Comparison of ENCODE assay signal across 9 cellular contexts in genomic region chr13:33494596-33495214, GRCh38.
DNase-seq lines count a peak whose midpoint lies in the region; ATAC-seq and TF ChIP-seq lines count a peak whose summit lies in the region.
"Had no signal": no experiment of that assay in that cellular context is flagged by ENCODE, and none has a peak within 500 bp of the region (broad histone marks: within the 10 kb centered on the region; RNA-seq: fewer than 3 reads in every experiment).

No MANE protein-coding gene starts in this region.

- DNase-seq in EH (ENCODE audit: low read depth) (peak; percentile 96), PC-9 (peak; percentile 42), epithelial cell of proximal tubule (ENCODE audit: low read depth) (peak; percentile 53), neural crest cell (ENCODE audit: low read depth, low spot score) (no peak), esophagus muscularis mucosa (ENCODE audit: extremely low spot score) (no peak), NCI-H1092 (lab: John Stamatoyannopoulos, UW) (no peak), HuH-7.5 (ENCODE audit: low spot score) (no peak)

- no peak for TF ChIP-seq POLR2A in esophagus muscularis mucosa (IDR thresholded peaks at IDR 0.05; ENCODE audit: low read depth)

- H3K4me3 ChIP-seq in PC-9 (no peak overlapping the region), epithelial cell of proximal tubule (ENCODE audit: low read depth, low read length) (no peak overlapping the region), esophagus muscularis mucosa (no peak overlapping the region)

- POLR2A ChIA-PET in PC-9 (lab: Charles Lee; ENCODE audit: unreplicated experiment): interaction anchor here (0.5 to 0.7 kb wide), 3 partner anchors 15 to 227 kb away, joined by 3 to 6 read pairs (median 3); no protein-coding TSS in a partner anchor

- peaks cover 6% of the 10 kb centered on the region; the same call in 1 of the 2 replicates for H3F3A ChIP-seq in PC-9 (ENCODE audit: insufficient read depth, low read depth)

- H4K20me1 ChIP-seq in PC-9 (ENCODE audit: insufficient read depth): no peaks in the 10 kb centered on the region

- no peak for TF ChIP-seq CTCF in PC-9 (conservative IDR thresholded peaks at IDR 0.05)
- TF ChIP-seq CTCF in epithelial cell of proximal tubule (conservative IDR thresholded peaks at IDR 0.05; ENCODE audit: low read depth, low read length): no peak
- TF ChIP-seq CTCF in neural crest cell (conservative IDR thresholded peaks at IDR 0.05): no peak
- no peak for TF ChIP-seq CTCF in esophagus muscularis mucosa (IDR thresholded peaks at IDR 0.05)

- H2AFZ ChIP-seq in PC-9: no peak overlapping the region

- peaks cover 9% of the 10 kb centered on the region for H3K4me1 Mint-ChIP-seq in neural crest cell
- H3K4me1 Mint-ChIP-seq: memory B cell had no signal

- no peak overlapping the region for H3K4me2 ChIP-seq in PC-9

- no peaks in the 10 kb centered on the region for H3K79me2 ChIP-seq in PC-9 (ENCODE audit: low read depth)

- H3K9me2 ChIP-seq in PC-9 (ENCODE audit: insufficient read depth): no peaks in the 10 kb centered on the region

- H3K27ac ChIP-seq in PC-9: no peak overlapping the region
- peak overlapping the region in 1 of 4 donors; percentile 30 for H3K27ac ChIP-seq in esophagus muscularis mucosa (replicated peaks in 1 of 4)

- no peaks in the 10 kb centered on the region for H3K27me3 Mint-ChIP-seq in neural crest cell (ENCODE audit: low read depth)

- CTCF ChIA-PET in PC-9 (lab: Charles Lee): no interaction called here

- no peak for ATAC-seq in HG03175 (IDR thresholded peaks at IDR 0.05; ENCODE audit: unreplicated experiment)

- no peaks in the 10 kb centered on the region for H3K36me3 Mint-ChIP-seq in neural crest cell (ENCODE audit: low read depth)
- H3K36me3 Mint-ChIP-seq: memory B cell had no signal

- H3K27me3 ChIP-seq in PC-9 (ENCODE audit: insufficient read depth, low read depth) (no peaks in the 10 kb centered on the region), esophagus muscularis mucosa (no peaks in the 10 kb centered on the region)

- H3K36me3 ChIP-seq in PC-9 (ENCODE audit: low read depth) (no peaks in the 10 kb centered on the region), esophagus muscularis mucosa (no peaks in the 10 kb centered on the region)

- intact Hi-C loops in PC-9 (cut with micrococcal nuclease; ENCODE audit: unreplicated experiment): no loop called here
- intact Hi-C loops in esophagus muscularis mucosa (cut with DNase I): no loop called here

- H3K9me3 ChIP-seq in PC-9 (ENCODE audit: insufficient read depth, low read depth) (no peaks in the 10 kb centered on the region), esophagus muscularis mucosa (no peaks in the 10 kb centered on the region)

- H3K4me1 ChIP-seq in PC-9 (replicated peaks; ENCODE audit: insufficient read depth) (peaks cover 11% of the 10 kb centered on the region), esophagus muscularis mucosa (peaks cover 5 to 10% (median 8%) of the 10 kb centered on the region in 4 donors)

- no peak overlapping the region for H3K4me3 Mint-ChIP-seq in neural crest cell
- H3K4me3 Mint-ChIP-seq: memory B cell had no signal

- no TSS peak for BruUV-seq in PC-9 (replicated peaks; lab: Mats Ljungman, UMichigan)

- WGBS in esophagus muscularis mucosa: 65% methylated on average over 4 of the region's 4 CpGs

- TF ChIP-seq EP300 in esophagus muscularis mucosa (IDR thresholded peaks at IDR 0.05): no peak

- H3K9me3 Mint-ChIP-seq in neural crest cell: peaks cover 8% of the 10 kb centered on the region
- H3K9me3 Mint-ChIP-seq: memory B cell had no signal

- peak overlapping the region; percentile 92 for H3K27ac Mint-ChIP-seq in neural crest cell (ENCODE audit: unreplicated experiment)
- H3K27ac Mint-ChIP-seq: memory B cell had no signal

Comparison
In these comparisons a context has a peak if more than half of its experiments do, and no peak if none do; other contexts are left out.
1. DNase-seq: peak in EH (single experiment), PC-9 (2 of 2) and epithelial cell of proximal tubule (single experiment); none in neural crest cell (single experiment), esophagus muscularis mucosa (single experiment), NCI-H1092 (single experiment) and HuH-7.5 (single experiment).